33 cellular contexts compared by ENCODE assay signal in genomic region chrX:44435047-44435446, GRCh38.
"Had no signal": no experiment of that assay in that cellular context is flagged by ENCODE, and none has a peak within 500 bp of the region (broad histone marks: within the 10 kb centered on the region; RNA-seq: fewer than 3 reads in every experiment).

No MANE protein-coding gene starts in this region.

- DNase-seq: activated B cell treated with CpG ODN at 0.5 μM for 24 hours; activated CD4-positive, alpha-beta memory T cell treated with anti-CD3 and anti-CD28 coated beads for 36 hours; activated CD4-positive, alpha-beta T cell treated with anti-CD3 and anti-CD28 coated beads for 4 hours; activated CD4-positive, alpha-beta T cell treated with anti-CD3 and anti-CD28 coated beads, Interleukin-2, amount 10 ng/mL, durations not matched to agents 24 days and 14 days; activated CD4-positive, alpha-beta T cell treated with anti-CD3 and anti-CD28 coated beads, Interleukin-2, amount 50 U/mL, for 1 hour; activated CD4-positive, alpha-beta T cell treated with anti-CD3 and anti-CD28 coated beads, Interleukin-2, amount 50 U/mL, for 4 hours; activated CD4-positive, CD25-positive, alpha-beta regulatory T cell treated with anti-CD3 and anti-CD28 coated beads, Interleukin-2, amount 50 U/mL, for 72 hours; activated CD8-positive, alpha-beta memory T cell treated with anti-CD3 and anti-CD28 coated beads, Interleukin-2, amount 10 ng/mL, durations not matched to agents 7 days and 5 days; activated CD8-positive, alpha-beta memory T cell treated with anti-CD3 and anti-CD28 coated beads, Interleukin-2, amount 50 U/mL, for 48 hours; activated CD8-positive, alpha-beta T cell treated with anti-CD3 and anti-CD28 coated beads for 36 hours; activated effector memory CD4-positive, alpha-beta T cell treated with Interleukin-2 at 50 U/mL for 16 hours; activated gamma-delta T cell; activated naive CD4-positive, alpha-beta T cell treated with anti-CD3 and anti-CD28 coated beads, Interleukin-2, amount 10 ng/mL, durations not matched to agents 7 days and 5 days; activated naive CD4-positive, alpha-beta T cell treated with Interleukin-2 at 50 U/mL for 16 hours; activated naive CD8-positive, alpha-beta T cell treated with anti-CD3 and anti-CD28 coated beads, Interleukin-2, amount 10 ng/mL, durations not matched to agents 7 days and 5 days; activated naive CD8-positive, alpha-beta T cell treated with anti-CD3 and anti-CD28 coated beads, Interleukin-2, amount 50 U/mL, for 24 hours; activated T-cell treated with anti-CD3 and anti-CD28 coated beads, Interleukin-2, amount 50 U/mL, for 1 hour; activated T-cell treated with anti-CD3 and anti-CD28 coated beads, Interleukin-2, amount 50 U/mL, for 4 hours; amygdala; anterior cingulate cortex; caudate nucleus; cerebellar nuclear complex; T-helper 9 cell had no signal

- H3K27me3 Mint-ChIP-seq: activated B cell treated with CpG ODN at 0.5 μM for 24 hours; activated CD4-positive, alpha-beta memory T cell treated with anti-CD3 and anti-CD28 coated beads for 36 hours; activated CD4-positive, alpha-beta T cell treated with anti-CD3 and anti-CD28 coated beads, Interleukin-2, amount 10 ng/mL, durations not matched to agents 24 days and 14 days; activated CD8-positive, alpha-beta memory T cell treated with anti-CD3 and anti-CD28 coated beads, Interleukin-2, amount 10 ng/mL, durations not matched to agents 7 days and 5 days; activated CD8-positive, alpha-beta T cell treated with anti-CD3 and anti-CD28 coated beads for 36 hours; activated naive CD4-positive, alpha-beta T cell treated with anti-CD3 and anti-CD28 coated beads, Interleukin-2, amount 10 ng/mL, durations not matched to agents 7 days and 5 days; activated naive CD4-positive, alpha-beta T cell treated with anti-CD3 and anti-CD28 coated beads, Interleukin-2, amount 50 U/mL, for 24 hours; activated naive CD8-positive, alpha-beta T cell; activated naive CD8-positive, alpha-beta T cell treated with anti-CD3 and anti-CD28 coated beads, Interleukin-2, amount 10 ng/mL, durations not matched to agents 7 days and 5 days; activated naive CD8-positive, alpha-beta T cell treated with anti-CD3 and anti-CD28 coated beads, Interleukin-2, amount 50 U/mL, for 24 hours had no signal

- ATAC-seq: activated CD8-positive, alpha-beta memory T cell treated with anti-CD3 and anti-CD28 coated beads, Interleukin-2, amount 10 ng/mL, durations not matched to agents 7 days and 5 days; activated CD8-positive, alpha-beta T cell treated with anti-CD3 and anti-CD28 coated beads for 36 hours; activated naive CD8-positive, alpha-beta T cell treated with anti-CD3 and anti-CD28 coated beads, Interleukin-2, amount 50 U/mL, for 24 hours; activated T-cell treated with anti-CD3 and anti-CD28 coated beads, Interleukin-2, amount 50 U/mL, for 4 hours had no signal

- H3K36me3 Mint-ChIP-seq: activated CD4-positive, alpha-beta memory T cell treated with anti-CD3 and anti-CD28 coated beads for 36 hours; activated CD8-positive, alpha-beta memory T cell treated with anti-CD3 and anti-CD28 coated beads, Interleukin-2, amount 10 ng/mL, durations not matched to agents 7 days and 5 days; activated naive CD4-positive, alpha-beta T cell treated with anti-CD3 and anti-CD28 coated beads, Interleukin-2, amount 10 ng/mL, durations not matched to agents 7 days and 5 days; activated naive CD4-positive, alpha-beta T cell treated with anti-CD3 and anti-CD28 coated beads, Interleukin-2, amount 50 U/mL, for 24 hours; activated naive CD8-positive, alpha-beta T cell; activated naive CD8-positive, alpha-beta T cell treated with anti-CD3 and anti-CD28 coated beads, Interleukin-2, amount 10 ng/mL, durations not matched to agents 7 days and 5 days; brain had no signal

- H3K36me3 ChIP-seq: ascending aorta, cardiac muscle cell had no signal

- H3K27ac ChIP-seq: ascending aorta, cardiac muscle cell, VCaP had no signal

- H3K9me3 ChIP-seq: ascending aorta had no signal

- H3K9me3 Mint-ChIP-seq: activated B cell treated with CpG ODN at 0.5 μM for 24 hours; activated CD4-positive, alpha-beta memory T cell treated with anti-CD3 and anti-CD28 coated beads for 36 hours; activated CD8-positive, alpha-beta T cell treated with anti-CD3 and anti-CD28 coated beads for 36 hours; activated naive CD4-positive, alpha-beta T cell treated with anti-CD3 and anti-CD28 coated beads, Interleukin-2, amount 50 U/mL, for 24 hours; activated naive CD8-positive, alpha-beta T cell treated with anti-CD3 and anti-CD28 coated beads, Interleukin-2, amount 10 ng/mL, durations not matched to agents 7 days and 5 days; activated naive CD8-positive, alpha-beta T cell treated with anti-CD3 and anti-CD28 coated beads, Interleukin-2, amount 50 U/mL, for 24 hours; activated T-cell treated with anti-CD3 and anti-CD28 coated beads, Interleukin-2, amount 50 U/mL, for 4 hours; central memory CD8-positive, alpha-beta T cell; T-helper 1 cell treated with Interleukin-12 subunit alpha and Interleukin-12 subunit beta and Interleukin-4 antibody, amounts not matched to agents 30 μg/mL and 1 μg/mL, for 36 hours; T-helper 2 cell treated with Interferon-gamma antibody and Interleukin-4, amounts not matched to agents 5 μg/mL and 100 μg/mL, for 36 hours had no signal

- H3K4me1 Mint-ChIP-seq: activated B cell treated with CpG ODN at 0.5 μM for 24 hours; activated CD4-positive, alpha-beta T cell treated with anti-CD3 and anti-CD28 coated beads, Interleukin-2, amount 10 ng/mL, durations not matched to agents 24 days and 14 days; activated CD8-positive, alpha-beta memory T cell treated with anti-CD3 and anti-CD28 coated beads, Interleukin-2, amount 10 ng/mL, durations not matched to agents 7 days and 5 days; activated naive CD4-positive, alpha-beta T cell treated with anti-CD3 and anti-CD28 coated beads, Interleukin-2, amount 10 ng/mL, durations not matched to agents 7 days and 5 days; activated naive CD4-positive, alpha-beta T cell treated with anti-CD3 and anti-CD28 coated beads, Interleukin-2, amount 50 U/mL, for 24 hours; activated naive CD8-positive, alpha-beta T cell treated with anti-CD3 and anti-CD28 coated beads, Interleukin-2, amount 10 ng/mL, durations not matched to agents 7 days and 5 days; activated naive CD8-positive, alpha-beta T cell treated with anti-CD3 and anti-CD28 coated beads, Interleukin-2, amount 50 U/mL, for 24 hours; brain; central memory CD8-positive, alpha-beta T cell had no signal

- H3K4me3 Mint-ChIP-seq: activated B cell treated with CpG ODN at 0.5 μM for 24 hours; activated CD4-positive, alpha-beta memory T cell treated with anti-CD3 and anti-CD28 coated beads for 36 hours; activated CD4-positive, alpha-beta T cell treated with anti-CD3 and anti-CD28 coated beads, Interleukin-2, amount 10 ng/mL, durations not matched to agents 24 days and 14 days; activated CD8-positive, alpha-beta memory T cell treated with anti-CD3 and anti-CD28 coated beads, Interleukin-2, amount 10 ng/mL, durations not matched to agents 7 days and 5 days; activated CD8-positive, alpha-beta T cell treated with anti-CD3 and anti-CD28 coated beads for 36 hours; activated naive CD4-positive, alpha-beta T cell treated with anti-CD3 and anti-CD28 coated beads, Interleukin-2, amount 10 ng/mL, durations not matched to agents 7 days and 5 days; activated naive CD4-positive, alpha-beta T cell treated with anti-CD3 and anti-CD28 coated beads, Interleukin-2, amount 50 U/mL, for 24 hours; activated naive CD8-positive, alpha-beta T cell; activated naive CD8-positive, alpha-beta T cell treated with anti-CD3 and anti-CD28 coated beads, Interleukin-2, amount 10 ng/mL, durations not matched to agents 7 days and 5 days; activated naive CD8-positive, alpha-beta T cell treated with anti-CD3 and anti-CD28 coated beads, Interleukin-2, amount 50 U/mL, for 24 hours; activated T-cell treated with anti-CD3 and anti-CD28 coated beads, Interleukin-2, amount 50 U/mL, for 4 hours; brain; central memory CD8-positive, alpha-beta T cell; T-helper 1 cell treated with Interleukin-12 subunit alpha and Interleukin-12 subunit beta and Interleukin-4 antibody, amounts not matched to agents 30 μg/mL and 1 μg/mL, for 36 hours; T-helper 2 cell treated with Interferon-gamma antibody and Interleukin-4, amounts not matched to agents 5 μg/mL and 100 μg/mL, for 36 hours had no signal

- H3K4me3 ChIP-seq: ascending aorta, cardiac muscle cell had no signal

- H3K27me3 ChIP-seq: ascending aorta, cardiac muscle cell had no signal

- H3K4me1 ChIP-seq: ascending aorta had no signal

- H3K27ac Mint-ChIP-seq: activated B cell treated with CpG ODN at 0.5 μM for 24 hours; activated CD4-positive, alpha-beta memory T cell treated with anti-CD3 and anti-CD28 coated beads for 36 hours; activated CD4-positive, alpha-beta T cell treated with anti-CD3 and anti-CD28 coated beads, Interleukin-2, amount 10 ng/mL, durations not matched to agents 24 days and 14 days; activated CD8-positive, alpha-beta memory T cell treated with anti-CD3 and anti-CD28 coated beads, Interleukin-2, amount 10 ng/mL, durations not matched to agents 7 days and 5 days; activated CD8-positive, alpha-beta T cell treated with anti-CD3 and anti-CD28 coated beads for 36 hours; activated naive CD4-positive, alpha-beta T cell treated with anti-CD3 and anti-CD28 coated beads, Interleukin-2, amount 10 ng/mL, durations not matched to agents 7 days and 5 days; activated naive CD4-positive, alpha-beta T cell treated with anti-CD3 and anti-CD28 coated beads, Interleukin-2, amount 50 U/mL, for 24 hours; activated naive CD8-positive, alpha-beta T cell; activated naive CD8-positive, alpha-beta T cell treated with anti-CD3 and anti-CD28 coated beads, Interleukin-2, amount 10 ng/mL, durations not matched to agents 7 days and 5 days; activated naive CD8-positive, alpha-beta T cell treated with anti-CD3 and anti-CD28 coated beads, Interleukin-2, amount 50 U/mL, for 24 hours; activated T-helper 2 cell treated with anti-CD3 and anti-CD28 coated beads, Interferon-gamma antibody, Interleukin-2, Interleukin-4, amounts not matched to agents 10 μg/mL and 5 μg/mL and 100 μg/mL, durations not matched to agents 14 hours and 24 hours and 36 hours; brain; T-helper 1 cell treated with Interleukin-12 subunit alpha and Interleukin-12 subunit beta and Interleukin-4 antibody, amounts not matched to agents 30 μg/mL and 1 μg/mL, for 36 hours; T-helper 2 cell treated with Interferon-gamma antibody and Interleukin-4, amounts not matched to agents 5 μg/mL and 100 μg/mL, for 36 hours had no signal
